Comparison of ENCODE assay signal across 11 cellular contexts in the genomic region with DNA sequence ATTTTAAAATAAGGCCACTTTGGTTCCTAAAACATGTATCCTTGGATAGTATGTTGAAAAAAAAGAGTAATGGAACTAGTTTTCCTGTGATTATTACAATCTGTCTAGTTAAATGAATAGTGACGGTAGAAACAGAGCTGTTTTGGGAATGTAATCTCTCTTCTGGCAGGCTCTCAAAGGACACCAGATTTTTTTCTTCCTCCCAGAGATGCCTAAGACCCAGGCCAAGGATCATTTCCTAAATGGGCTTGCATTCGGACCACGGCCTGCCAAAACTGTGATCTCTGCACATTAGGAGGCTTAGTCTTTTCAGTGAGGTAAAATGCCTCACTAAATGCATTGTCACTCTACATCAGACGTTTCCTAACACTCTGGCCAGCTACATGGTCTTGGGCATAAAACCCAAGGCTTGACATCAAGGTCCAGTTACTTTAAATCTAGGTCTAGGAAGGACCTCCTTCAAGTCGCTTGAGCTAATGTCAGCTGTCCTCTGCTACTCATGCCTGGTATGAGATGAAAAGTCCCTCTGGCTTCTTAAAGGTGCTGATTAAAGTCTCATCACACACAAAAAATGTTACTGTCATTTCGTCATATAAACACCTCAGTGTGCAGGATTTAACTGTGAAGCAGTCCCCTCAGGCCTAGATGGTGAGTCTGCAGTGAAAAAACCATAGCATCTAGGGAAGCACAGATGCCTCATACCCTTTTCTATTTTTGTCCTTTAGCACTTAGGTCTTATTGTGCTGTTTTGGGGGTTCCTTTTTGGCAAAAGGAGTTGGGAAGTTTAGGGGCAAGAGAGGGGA. TPM values are rescaled to one million over a fixed set of nuclear protein-coding genes. Genes with fewer than 3 reads are reported as not detected.
DNase-seq lines count a peak whose midpoint lies in the region; ATAC-seq and TF ChIP-seq lines count a peak whose summit lies in the region.
"Had no signal": no experiment of that assay in that cellular context is flagged by ENCODE, and none has a peak within 500 bp of the region (broad histone marks: within the 10 kb centered on the region; RNA-seq: fewer than 3 reads in every experiment).

No MANE protein-coding gene starts in this region.

- 73 to 85% methylated on average over 6 of the region's 6 CpGs for WGBS in lung, 2 donors

- H3K36me3 ChIP-seq in RWPE2 (ENCODE audit: low read depth) (peaks cover 95% of the 10 kb centered on the region), lung (ENCODE audit: control insufficient read depth in 2 of 2, insufficient read depth in 2 of 2, low read length in 2 of 2) (peaks cover 10 to 12% of the 10 kb centered on the region in 2 donors), thoracic aorta (peaks cover 7% of the 10 kb centered on the region)

- no peak for TF ChIP-seq CTCF in RWPE2 (IDR thresholded peaks at IDR 0.05; ENCODE audit: poor library complexity, severe bottlenecking)
- no peak for TF ChIP-seq CTCF in epithelial cell of esophagus (IDR thresholded peaks at IDR 0.05; ENCODE audit: insufficient read depth, low read depth, low read length, missing control alignments)
- no peak for TF ChIP-seq CTCF in lung (IDR thresholded peaks at IDR 0.05; ENCODE audit: control extremely low read depth, extremely low read depth)
- no peak for TF ChIP-seq CTCF in thoracic aorta (IDR thresholded peaks at IDR 0.05)
- no peak for TF ChIP-seq CTCF in GM13976 (IDR thresholded peaks at IDR 0.05; ENCODE audit: borderline replicate concordance, control extremely low read depth, extremely low read depth, insufficient read depth, missing control alignments)

- H3K27ac ChIP-seq in RWPE2 (ENCODE audit: poor library complexity, severe bottlenecking) (peak overlapping the region; percentile 23), lung (ENCODE audit: low read depth in 1 of 2, low read length in 1 of 2) (peak overlapping the region in 1 of 2 donors; percentile 10), thoracic aorta (peak overlapping the region; percentile 73 to 86)

- H3K4me1 ChIP-seq in RWPE2 (ENCODE audit: insufficient read depth, poor library complexity, severe bottlenecking) (peaks cover 14% of the 10 kb centered on the region), lung (ENCODE audit: control insufficient read depth in 2 of 2, insufficient read depth in 2 of 2, low read length in 2 of 2) (peaks cover 7 to 8% of the 10 kb centered on the region in 2 donors), thoracic aorta (ENCODE audit: control insufficient read depth in 1 of 2, low read depth in 2 of 2) (peaks cover 17 to 34% of the 10 kb centered on the region in 2 donors)

- H3K4me3 ChIP-seq in RWPE2 (ENCODE audit: severe bottlenecking) (no peak overlapping the region), epithelial cell of esophagus (ENCODE audit: low read length) (no peak overlapping the region), lung (no peak overlapping the region), thoracic aorta (no peak overlapping the region)

- no peak for DNase-seq in RWPE2 (ENCODE audit: low spot score)
- DNase-seq in epithelial cell of esophagus (ENCODE audit: low read depth), result peak; percentile 61
- no peak for DNase-seq in lung (ENCODE audit: low spot score)
- no peak for DNase-seq in thoracic aorta (ENCODE audit: low spot score)
- DNase-seq in SK-N-DZ (ENCODE audit: low spot score), result no peak
- no peak for DNase-seq in GM13976 (ENCODE audit: low spot score)
- DNase-seq in NCI-H510A treated with DMSO at 0.1 percent for 48 hours (lab: John Stamatoyannopoulos, UW), result no peak
- DNase-seq: CD4-positive, alpha-beta memory T cell; nucleus accumbens; OCI-M1 had no signal

- in situ Hi-C loops in GM13976 (cut with MboI; ENCODE audit: low sequenced_read_pairs, unreplicated experiment), result no loop called here

- H3K27me3 ChIP-seq in RWPE2 (ENCODE audit: insufficient read depth, poor library complexity, severe bottlenecking) (no peaks in the 10 kb centered on the region), lung (ENCODE audit: control insufficient read depth, insufficient read depth) (no peaks in the 10 kb centered on the region), thoracic aorta (replicated peaks; ENCODE audit: insufficient read depth) (no peaks in the 10 kb centered on the region)

- H3K9me3 ChIP-seq in RWPE2 (ENCODE audit: severe bottlenecking) (peaks cover 3% of the 10 kb centered on the region), lung (ENCODE audit: control insufficient read depth in 2 of 2, insufficient read depth in 1 of 2, low read length in 1 of 2) (no peaks in the 10 kb centered on the region), thoracic aorta (no peaks in the 10 kb centered on the region)

- ATAC-seq in RWPE2 (ENCODE audit: low read depth) (no peak), lung (ENCODE audit: insufficient read depth, low FRiP score) (peak; percentile 43), thoracic aorta (ENCODE audit: insufficient number of reproducible peaks, low FRiP score, low read depth) (no peak), HG03097 (IDR thresholded peaks at IDR 0.05; ENCODE audit: low FRiP score, unreplicated experiment) (no peak)

RNA-seq across cellular contexts. Expression of a gene that starts 47.7 kb away (rescaled TPM):
- total RNA-seq in lung (10 to 100 TPM; 66.9 to 93.5 TPM), thoracic aorta (10 to 100 TPM; 60.4 to 80.8 TPM)
- 100 to 1,000 TPM in 1 of 2 donors, 10 to 100 TPM in 1; 19.3 to 101 TPM for polyA plus RNA-seq in lung
- 154 and 299 TPM in 2 replicates for polyA plus RNA-seq in SK-N-DZ (2014; cell fraction: cytosol; rRNA removed)
- 118 and 125 TPM in 2 replicates for polyA plus RNA-seq in SK-N-DZ (2014; cell fraction: nucleus; rRNA removed)
